8 cellular contexts compared by ENCODE assay signal in the genomic region with DNA sequence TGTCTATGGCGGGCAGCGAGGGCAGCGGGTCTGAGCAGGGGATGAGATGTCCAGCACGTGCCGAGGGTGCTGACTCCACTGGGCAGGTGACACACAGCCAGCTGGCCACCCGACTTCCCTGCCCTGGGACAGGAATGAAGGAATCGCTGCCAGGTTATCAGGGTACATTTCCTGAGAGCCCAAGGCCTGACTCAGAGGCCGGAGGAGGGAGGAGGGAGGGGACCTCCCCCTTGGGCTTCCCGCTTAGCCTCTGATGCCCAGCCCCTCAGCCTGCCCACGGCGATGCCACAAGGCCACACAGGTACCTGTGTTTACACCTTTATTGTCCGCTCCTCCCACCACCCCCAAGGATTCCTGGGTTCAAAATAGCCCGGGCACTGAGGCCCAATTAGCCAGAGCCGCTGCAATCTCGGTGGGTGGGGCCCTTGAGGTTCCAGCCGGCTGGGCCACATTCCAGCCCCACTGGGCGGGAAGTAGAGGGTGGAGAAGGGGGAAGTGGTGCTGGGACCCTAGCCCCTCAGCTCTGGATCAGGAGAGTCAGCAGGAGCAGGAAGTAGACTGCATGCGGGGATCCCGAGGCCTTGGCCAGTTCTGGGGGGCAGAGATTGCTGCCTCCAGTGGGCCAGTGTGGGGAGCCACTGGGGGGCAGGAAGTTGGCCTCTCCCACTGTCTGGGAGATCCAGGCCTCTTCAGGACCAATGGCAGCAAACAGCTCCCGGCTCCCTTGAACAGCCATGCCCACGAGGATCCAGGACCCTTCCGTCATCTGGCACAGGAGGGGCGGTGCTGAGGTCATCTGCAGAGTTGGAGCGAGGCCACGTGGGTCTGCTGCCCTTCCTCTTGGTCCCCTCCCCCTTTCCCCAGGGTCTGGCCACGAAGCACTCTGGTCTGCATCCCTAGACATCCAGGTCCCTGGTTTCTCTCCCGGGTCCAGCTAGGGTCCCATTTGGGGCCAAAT. TPM values are rescaled to one million over a fixed set of nuclear protein-coding genes. Genes with fewer than 3 reads are reported as not detected.
A peak's percentile ranks its signal among the peaks of the same experiment; 100 is the strongest.
DNase-seq lines count a peak whose midpoint lies in the region; ATAC-seq and TF ChIP-seq lines count a peak whose summit lies in the region.

No MANE protein-coding gene starts in this region.

- POLR2A ChIA-PET in activated naive CD8-positive, alpha-beta T cell treated with anti-CD3 and anti-CD28 coated beads, Interleukin-2, amount 10 ng/mL, durations not matched to agents 7 days and 5 days (lab: Charles Lee): no interaction called here

- H3K4me3 ChIP-seq in duodenal mucosa (ENCODE audit: low read depth in 1 of 2, low read length in 2 of 2) (peak overlapping the region in 1 of 2 donors; percentile 27), lung (no peak overlapping the region), vagina (peak overlapping the region in 1 of 2 donors; percentile 8)

- H3K4me1 Mint-ChIP-seq in activated naive CD8-positive, alpha-beta T cell treated with anti-CD3 and anti-CD28 coated beads, Interleukin-2, amount 10 ng/mL, durations not matched to agents 7 days and 5 days: peaks cover 5% of the 10 kb centered on the region
- H3K4me1 Mint-ChIP-seq in activated naive CD8-positive, alpha-beta T cell treated with anti-CD3 and anti-CD28 coated beads, Interleukin-2, amount 50 U/mL, for 24 hours: peaks cover 8% of the 10 kb centered on the region

- H3K27ac ChIP-seq in duodenal mucosa (ENCODE audit: low read depth, low read length) (peak overlapping the region; percentile 73), lung (ENCODE audit: low read depth in 1 of 2, low read length in 1 of 2) (peak overlapping the region; percentile 24 to 88), vagina (peak overlapping the region; percentile 67)

- peak overlapping the region; percentile 43 to 54 for H3K9ac ChIP-seq in duodenal mucosa (ENCODE audit: low read depth in 1 of 2, low read length in 2 of 2)

- no peak for TF ChIP-seq POLR2A in vagina (IDR thresholded peaks at IDR 0.05)

- peak overlapping the region; percentile 45 for H3K27ac Mint-ChIP-seq in activated naive CD8-positive, alpha-beta T cell treated with anti-CD3 and anti-CD28 coated beads, Interleukin-2, amount 10 ng/mL, durations not matched to agents 7 days and 5 days
- no peak overlapping the region for H3K27ac Mint-ChIP-seq in activated naive CD8-positive, alpha-beta T cell treated with anti-CD3 and anti-CD28 coated beads, Interleukin-2, amount 50 U/mL, for 24 hours

- H3K36me3 ChIP-seq in duodenal mucosa (ENCODE audit: control insufficient read depth in 1 of 2, insufficient read depth in 2 of 2, low read length in 2 of 2) (peaks cover 0 to under 1% of the 10 kb centered on the region in 2 donors), lung (ENCODE audit: control insufficient read depth in 2 of 2, insufficient read depth in 2 of 2, low read length in 2 of 2) (no peaks in the 10 kb centered on the region), vagina (no peaks in the 10 kb centered on the region)

- ATAC-seq in activated naive CD8-positive, alpha-beta T cell treated with anti-CD3 and anti-CD28 coated beads, Interleukin-2, amount 10 ng/mL, durations not matched to agents 7 days and 5 days (ENCODE audit: low read depth): no peak
- ATAC-seq in activated naive CD8-positive, alpha-beta T cell treated with anti-CD3 and anti-CD28 coated beads, Interleukin-2, amount 50 U/mL, for 24 hours: no peak
- peak; percentile 10 for ATAC-seq in lung (ENCODE audit: insufficient read depth, low FRiP score)

- H3K4me3 Mint-ChIP-seq in activated naive CD8-positive, alpha-beta T cell treated with anti-CD3 and anti-CD28 coated beads, Interleukin-2, amount 10 ng/mL, durations not matched to agents 7 days and 5 days: no peak overlapping the region
- no peak overlapping the region for H3K4me3 Mint-ChIP-seq in activated naive CD8-positive, alpha-beta T cell treated with anti-CD3 and anti-CD28 coated beads, Interleukin-2, amount 50 U/mL, for 24 hours

- H3K36me3 Mint-ChIP-seq in activated naive CD8-positive, alpha-beta T cell treated with anti-CD3 and anti-CD28 coated beads, Interleukin-2, amount 10 ng/mL, durations not matched to agents 7 days and 5 days: no peaks in the 10 kb centered on the region
- no peaks in the 10 kb centered on the region for H3K36me3 Mint-ChIP-seq in activated naive CD8-positive, alpha-beta T cell treated with anti-CD3 and anti-CD28 coated beads, Interleukin-2, amount 50 U/mL, for 24 hours (ENCODE audit: low read depth)

- DNase-seq in activated naive CD8-positive, alpha-beta T cell treated with anti-CD3 and anti-CD28 coated beads, Interleukin-2, amount 10 ng/mL, durations not matched to agents 7 days and 5 days: no peak
- DNase-seq in activated naive CD8-positive, alpha-beta T cell treated with anti-CD3 and anti-CD28 coated beads, Interleukin-2, amount 50 U/mL, for 24 hours: no peak
- DNase-seq in lung (ENCODE audit: low spot score) (peak; percentile 89), vagina (ENCODE audit: extremely low spot score in 2 of 2) (peak in 1 of 2 donors; percentile 85), activated T-cell treated with anti-CD3 and anti-CD28 coated beads for 4 hours (no peak), medulla oblongata (ENCODE audit: extremely low spot score) (no peak)
- DNase-seq in stimulated activated CD8-positive, alpha-beta memory T cell treated with anti-CD3 and anti-CD28 coated beads, Interleukin-4, amount 100 ng/mL, for 48 hours: no peak

- intact Hi-C loops in vagina (cut with DNase I): no loop called here

- WGBS in lung, 2 donors: 55 to 67% methylated on average over 26 to 27 of the region's 27 CpGs

- no peak for TF ChIP-seq CTCF in lung (IDR thresholded peaks at IDR 0.05; ENCODE audit: control extremely low read depth, extremely low read depth)
- no peak for TF ChIP-seq CTCF in vagina (IDR thresholded peaks at IDR 0.05)

- H3K9me3 ChIP-seq in duodenal mucosa (ENCODE audit: control insufficient read depth in 1 of 2, low read length in 2 of 2): no peaks in the 10 kb centered on the region
- H3K9me3 ChIP-seq in lung (ENCODE audit: control insufficient read depth in 2 of 2, insufficient read depth in 1 of 2, low read length in 1 of 2): no peaks in the 10 kb centered on the region
- no peaks in the 10 kb centered on the region for H3K9me3 ChIP-seq in vagina

- H3K27me3 Mint-ChIP-seq in activated naive CD8-positive, alpha-beta T cell treated with anti-CD3 and anti-CD28 coated beads, Interleukin-2, amount 10 ng/mL, durations not matched to agents 7 days and 5 days: no peaks in the 10 kb centered on the region
- no peaks in the 10 kb centered on the region for H3K27me3 Mint-ChIP-seq in activated naive CD8-positive, alpha-beta T cell treated with anti-CD3 and anti-CD28 coated beads, Interleukin-2, amount 50 U/mL, for 24 hours

- H3K27me3 ChIP-seq in duodenal mucosa (ENCODE audit: control insufficient read depth in 1 of 2, insufficient read depth in 2 of 2, low read length in 2 of 2) (no peaks in the 10 kb centered on the region), lung (ENCODE audit: control insufficient read depth, insufficient read depth) (no peaks in the 10 kb centered on the region), vagina (no peaks in the 10 kb centered on the region)

- H3K4me1 ChIP-seq in duodenal mucosa (ENCODE audit: control insufficient read depth in 1 of 2, insufficient read depth in 2 of 2, low read length in 2 of 2) (peaks cover 33 to 44% of the 10 kb centered on the region in 2 donors), lung (ENCODE audit: control insufficient read depth in 2 of 2, insufficient read depth in 2 of 2, low read length in 2 of 2) (peaks cover 7 to 20% of the 10 kb centered on the region in 2 donors), vagina (peaks cover 44% of the 10 kb centered on the region)

- no peaks in the 10 kb centered on the region for H3K9me3 Mint-ChIP-seq in activated naive CD8-positive, alpha-beta T cell treated with anti-CD3 and anti-CD28 coated beads, Interleukin-2, amount 10 ng/mL, durations not matched to agents 7 days and 5 days
- no peaks in the 10 kb centered on the region for H3K9me3 Mint-ChIP-seq in activated naive CD8-positive, alpha-beta T cell treated with anti-CD3 and anti-CD28 coated beads, Interleukin-2, amount 50 U/mL, for 24 hours

RNA-seq across cellular contexts. Expression of a gene that starts 3.4 kb away (rescaled TPM):
- not detected for total RNA-seq in activated naive CD8-positive, alpha-beta T cell treated with anti-CD3 and anti-CD28 coated beads, Interleukin-2, amount 10 ng/mL, durations not matched to agents 7 days and 5 days
- total RNA-seq in lung (100 to 1,000 TPM in 1 of 2 donors, 10 to 100 TPM in 1; 84.4 to 127 TPM), vagina (26.0 TPM)
- polyA plus RNA-seq in lung: 10 to 100 TPM; 83.2 to 95.3 TPM

RNA-seq across cellular contexts. Expression of a gene that starts 11.0 kb away (rescaled TPM):
- total RNA-seq in activated naive CD8-positive, alpha-beta T cell treated with anti-CD3 and anti-CD28 coated beads, Interleukin-2, amount 10 ng/mL, durations not matched to agents 7 days and 5 days: 1 to 10 TPM in 1 of 2 experiments, under 1 TPM in 1; 0.31 to 1.1 TPM
- total RNA-seq in lung (1 to 10 TPM in 1 of 2 donors, under 1 TPM in 1; 0.43 to 4.2 TPM), vagina (1.2 TPM)
- polyA plus RNA-seq in lung: 1 to 10 TPM; 2.6 to 3.6 TPM

RNA-seq across cellular contexts. Expression of a gene that starts 21.4 kb away (rescaled TPM):
- 10 to 100 TPM; 66.5 to 72.9 TPM for total RNA-seq in activated naive CD8-positive, alpha-beta T cell treated with anti-CD3 and anti-CD28 coated beads, Interleukin-2, amount 10 ng/mL, durations not matched to agents 7 days and 5 days
- 10 to 100 TPM; 53.0 to 68.2 TPM for total RNA-seq in lung
- 10 to 100 TPM; 53.5 to 73.2 TPM for polyA plus RNA-seq in lung
- total RNA-seq in vagina: 76.6 TPM

RNA-seq across cellular contexts. Expression of a gene that starts 30.7 kb away (rescaled TPM):
- 10 to 100 TPM; 35.8 to 37.0 TPM for total RNA-seq in activated naive CD8-positive, alpha-beta T cell treated with anti-CD3 and anti-CD28 coated beads, Interleukin-2, amount 10 ng/mL, durations not matched to agents 7 days and 5 days
- total RNA-seq in lung (10 to 100 TPM; 20.3 to 47.6 TPM), vagina (48.9 TPM)
- polyA plus RNA-seq in lung: 10 to 100 TPM; 16.2 to 61.8 TPM

RNA-seq across cellular contexts. Expression of a gene that starts 41.0 kb away (rescaled TPM):
- total RNA-seq in activated naive CD8-positive, alpha-beta T cell treated with anti-CD3 and anti-CD28 coated beads, Interleukin-2, amount 10 ng/mL, durations not matched to agents 7 days and 5 days: 100 to 1,000 TPM; 540 to 618 TPM
- total RNA-seq in lung (100 to 1,000 TPM; 110 to 272 TPM), vagina (74.2 TPM)
- 100 to 1,000 TPM; 237 to 248 TPM for polyA plus RNA-seq in lung

Comparison
In these comparisons a context has a peak if more than half of its experiments do, and no peak if none do; other contexts are left out.
1. RNA of a gene that starts 3.4 kb away (total RNA-seq): 84.4 to 127 TPM in lung and 26.0 TPM in vagina (single experiment); not detected in activated naive CD8-positive, alpha-beta T cell treated with anti-CD3 and anti-CD28 coated beads, Interleukin-2, amount 10 ng/mL, durations not matched to agents 7 days and 5 days; every median in the first group is over 10 times any median in the second.
2. Peak in every context shown above with its lines, with median percentiles within 50 percentile points of each other: H3K27ac ChIP-seq.